17 cellular contexts compared by ENCODE assay signal in the genomic region with DNA sequence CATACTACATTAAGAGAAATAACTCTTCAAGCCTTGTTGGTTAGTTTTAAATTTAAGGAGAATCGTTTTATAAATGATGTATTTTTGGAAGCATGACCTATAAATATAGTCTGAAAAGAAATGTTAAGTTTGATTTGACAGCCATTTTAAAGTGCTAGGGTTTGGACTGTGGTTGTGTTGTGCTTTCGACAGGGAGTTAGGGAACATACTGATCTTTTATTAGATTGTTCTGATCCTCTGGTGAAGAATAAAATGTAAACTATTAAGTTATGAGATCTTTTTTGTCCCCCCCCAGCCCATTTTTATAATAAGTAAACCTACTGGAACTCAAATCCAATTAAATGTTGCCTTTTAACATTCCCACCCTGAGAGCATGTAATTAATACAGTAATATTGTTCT. TPM values are rescaled to one million over a fixed set of nuclear protein-coding genes. Genes with fewer than 3 reads are reported as not detected.
A peak's percentile ranks its signal among the peaks of the same experiment; 100 is the strongest.
DNase-seq lines count a peak whose midpoint lies in the region; ATAC-seq and TF ChIP-seq lines count a peak whose summit lies in the region.
"Had no signal": no experiment of that assay in that cellular context is flagged by ENCODE, and none has a peak within 500 bp of the region (broad histone marks: within the 10 kb centered on the region; RNA-seq: fewer than 3 reads in every experiment).

No MANE protein-coding gene starts in this region.

- H3K27me3 Mint-ChIP-seq in activated T-cell treated with anti-CD3 and anti-CD28 coated beads, Interleukin-2, amount 50 U/mL, for 24 hours, result no peaks in the 10 kb centered on the region
- H3K27me3 Mint-ChIP-seq in central memory CD8-positive, alpha-beta T cell, result no peaks in the 10 kb centered on the region
- no peaks in the 10 kb centered on the region for H3K27me3 Mint-ChIP-seq in activated CD8-positive, alpha-beta T cell treated with anti-CD3 and anti-CD28 coated beads for 36 hours
- H3K27me3 Mint-ChIP-seq: B cell had no signal

- H3K9me3 ChIP-seq in gastroesophageal sphincter, result no peaks in the 10 kb centered on the region
- H3K9me3 ChIP-seq: BLaER1 treated with 17β-estradiol and CSF1 and Interleukin-3, amounts not matched to agents 10 nM and 100 nM had no signal

- no peak overlapping the region for H3K4me3 Mint-ChIP-seq in activated T-cell treated with anti-CD3 and anti-CD28 coated beads, Interleukin-2, amount 50 U/mL, for 24 hours
- no peak overlapping the region for H3K4me3 Mint-ChIP-seq in central memory CD8-positive, alpha-beta T cell
- no peak overlapping the region for H3K4me3 Mint-ChIP-seq in activated CD8-positive, alpha-beta T cell treated with anti-CD3 and anti-CD28 coated beads for 36 hours
- H3K4me3 Mint-ChIP-seq: B cell; CD8-positive, alpha-beta T cell; H9 had no signal

- peaks cover 25% of the 10 kb centered on the region for H3K4me1 Mint-ChIP-seq in activated T-cell treated with anti-CD3 and anti-CD28 coated beads, Interleukin-2, amount 50 U/mL, for 24 hours (ENCODE audit: low read depth)
- H3K4me1 Mint-ChIP-seq in central memory CD8-positive, alpha-beta T cell, result peaks cover 15% of the 10 kb centered on the region
- H3K4me1 Mint-ChIP-seq in activated CD8-positive, alpha-beta T cell treated with anti-CD3 and anti-CD28 coated beads for 36 hours (ENCODE audit: low read depth), result peaks cover 33% of the 10 kb centered on the region
- H3K4me1 Mint-ChIP-seq: H9 had no signal

- H3K27me3 ChIP-seq in gastroesophageal sphincter, result no peaks in the 10 kb centered on the region
- H3K27me3 ChIP-seq: BLaER1 treated with 17β-estradiol and CSF1 and Interleukin-3, amounts not matched to agents 10 nM and 100 nM had no signal

- peak overlapping the region; percentile 77 to 82 (median 80) for H3K27ac ChIP-seq in gastroesophageal sphincter
- H3K27ac ChIP-seq: BLaER1 treated with 17β-estradiol and CSF1 and Interleukin-3, amounts not matched to agents 10 nM and 100 nM had no signal

- H3K27ac Mint-ChIP-seq in activated T-cell treated with anti-CD3 and anti-CD28 coated beads, Interleukin-2, amount 50 U/mL, for 24 hours, result peak overlapping the region; percentile 14
- peak overlapping the region; percentile 46 for H3K27ac Mint-ChIP-seq in central memory CD8-positive, alpha-beta T cell (ENCODE audit: low read depth)
- no peak overlapping the region for H3K27ac Mint-ChIP-seq in activated CD8-positive, alpha-beta T cell treated with anti-CD3 and anti-CD28 coated beads for 36 hours
- H3K27ac Mint-ChIP-seq: B cell; CD8-positive, alpha-beta T cell had no signal

- no peaks in the 10 kb centered on the region for H3K9me3 Mint-ChIP-seq in activated T-cell treated with anti-CD3 and anti-CD28 coated beads, Interleukin-2, amount 50 U/mL, for 24 hours
- no peaks in the 10 kb centered on the region for H3K9me3 Mint-ChIP-seq in central memory CD8-positive, alpha-beta T cell
- H3K9me3 Mint-ChIP-seq in activated CD8-positive, alpha-beta T cell treated with anti-CD3 and anti-CD28 coated beads for 36 hours, result no peaks in the 10 kb centered on the region
- H3K9me3 Mint-ChIP-seq: CD8-positive, alpha-beta T cell; H9 had no signal

- peaks cover 6 to 67% (median 7%) of the 10 kb centered on the region in 3 donors for H3K4me1 ChIP-seq in gastroesophageal sphincter

- no peak for ATAC-seq in central memory CD8-positive, alpha-beta T cell (replicated peaks; ENCODE audit: extremely low read depth, poor library complexity, severe bottlenecking)
- ATAC-seq in gastroesophageal sphincter, result peak; percentile 65
- no peak for ATAC-seq in activated CD8-positive, alpha-beta T cell treated with anti-CD3 and anti-CD28 coated beads for 36 hours
- ATAC-seq: CD8-positive, alpha-beta T cell; HepG2 had no signal

- no peak overlapping the region for H3K4me3 ChIP-seq in LNCaP clone FGC (ENCODE audit: low read depth, low read length)
- H3K4me3 ChIP-seq in gastroesophageal sphincter, result no peak overlapping the region
- H3K4me3 ChIP-seq: BLaER1 treated with 17β-estradiol and CSF1 and Interleukin-3, amounts not matched to agents 10 nM and 100 nM had no signal

- 16 to 62% methylated on average over 2 of the region's 2 CpGs for WGBS in gastroesophageal sphincter (ENCODE audit: low coverage in 1 of 2), 2 donors

- TF ChIP-seq POLR2A in gastroesophageal sphincter (IDR thresholded peaks at IDR 0.05), result no peak

- H3K36me3 Mint-ChIP-seq in activated T-cell treated with anti-CD3 and anti-CD28 coated beads, Interleukin-2, amount 50 U/mL, for 24 hours (ENCODE audit: low read depth), result peaks cover 97% of the 10 kb centered on the region
- H3K36me3 Mint-ChIP-seq in central memory CD8-positive, alpha-beta T cell (ENCODE audit: insufficient read depth), result peaks cover 73% of the 10 kb centered on the region
- H3K36me3 Mint-ChIP-seq in activated CD8-positive, alpha-beta T cell treated with anti-CD3 and anti-CD28 coated beads for 36 hours (ENCODE audit: low read depth), result peaks cover 57% of the 10 kb centered on the region

- CTCF ChIA-PET in activated CD8-positive, alpha-beta T cell treated with anti-CD3 and anti-CD28 coated beads for 36 hours (lab: Charles Lee), result interaction anchor here (3.1 kb wide), 1 partner anchor 57 kb away, joined by 13 read pairs; no protein-coding TSS in a partner anchor

- TF ChIP-seq EP300 in gastroesophageal sphincter (IDR thresholded peaks at IDR 0.05), result no peak

- no peak for DNase-seq in activated T-cell treated with anti-CD3 and anti-CD28 coated beads, Interleukin-2, amount 50 U/mL, for 24 hours
- DNase-seq in activated T-cell treated with anti-CD3 and anti-CD28 coated beads, Interleukin-2, amount 50 U/mL, for 1 hour, result no peak
- DNase-seq in LNCaP clone FGC (ENCODE audit: low read depth), result peak; percentile 7
- no peak for DNase-seq in central memory CD8-positive, alpha-beta T cell (ENCODE audit: low spot score in 2 of 2)
- DNase-seq in activated CD8-positive, alpha-beta T cell treated with anti-CD3 and anti-CD28 coated beads for 36 hours, result no peak
- no peak for DNase-seq in NCI-H2107 (lab: John Stamatoyannopoulos, UW)
- DNase-seq: 8988T; Calu3; CD8-positive, alpha-beta T cell; DMS79 treated with DMSO at 0.1 percent for 48 hours; GF-D8; H9 had no signal

- intact Hi-C loops in activated CD8-positive, alpha-beta T cell treated with anti-CD3 and anti-CD28 coated beads for 36 hours (cut with micrococcal nuclease), result no loop called here

- POLR2A ChIA-PET in activated CD8-positive, alpha-beta T cell treated with anti-CD3 and anti-CD28 coated beads for 36 hours (lab: Charles Lee), result interaction anchor here (0.6 to 1.2 kb wide), 2 partner anchors 11 to 799 kb away, joined by 3 to 6 read pairs; no protein-coding TSS in a partner anchor

- no peak for TF ChIP-seq CTCF in LNCaP clone FGC (IDR thresholded peaks at IDR 0.05; ENCODE audit: control insufficient read depth, extremely low read depth, insufficient read depth)
- no peak for TF ChIP-seq CTCF in gastroesophageal sphincter (IDR thresholded peaks at IDR 0.05)
- no peak for TF ChIP-seq CTCF in activated CD8-positive, alpha-beta T cell treated with anti-CD3 and anti-CD28 coated beads for 36 hours (IDR thresholded peaks at IDR 0.05)

- H3K36me3 ChIP-seq in gastroesophageal sphincter, result peaks cover 0 to 75% of the 10 kb centered on the region in 2 donors

RNA-seq across cellular contexts. Expression of gene TAF15, which starts 12.0 kb away (rescaled TPM):
- 100 to 1,000 TPM in 2 of 4 donors, 10 to 100 TPM in 2; 58.2 to 144 (median 109) TPM for total RNA-seq in gastroesophageal sphincter
- 100 to 1,000 TPM; 309 to 319 TPM for total RNA-seq in activated CD8-positive, alpha-beta T cell treated with anti-CD3 and anti-CD28 coated beads for 36 hours

RNA-seq across cellular contexts. Expression of gene MMP28, which starts 25.9 kb away (rescaled TPM):
- 100 to 1,000 TPM in 2 of 4 donors, 10 to 100 TPM in 2; 78.4 to 139 (median 97.3) TPM for total RNA-seq in gastroesophageal sphincter
- under 1 TPM in 1 of 2 experiments, not detected in 1; 0.41 TPM for total RNA-seq in activated CD8-positive, alpha-beta T cell treated with anti-CD3 and anti-CD28 coated beads for 36 hours
- total RNA-seq: Calu3, H1, H9, HepG2 had no signal

RNA-seq across cellular contexts. Expression of gene HEATR9, which starts 47.4 kb away (rescaled TPM):
- under 1 TPM in 1 of 4 donors, not detected in 3; 0.27 TPM for total RNA-seq in gastroesophageal sphincter
- total RNA-seq in activated CD8-positive, alpha-beta T cell treated with anti-CD3 and anti-CD28 coated beads for 36 hours, result under 1 TPM; 0.38 to 0.70 TPM
- total RNA-seq: B cell, Calu3, H1, H9, HepG2 had no signal

RNA-seq across cellular contexts. Expression of gene CCL5, which starts 58.9 kb away (rescaled TPM):
- total RNA-seq in gastroesophageal sphincter, result 1 to 10 TPM in 3 of 4 donors, under 1 TPM in 1; 0.78 to 3.8 (median 2.2) TPM
- total RNA-seq in activated CD8-positive, alpha-beta T cell treated with anti-CD3 and anti-CD28 coated beads for 36 hours, result 100 to 1,000 TPM; 156 to 158 TPM
- total RNA-seq: H1, H9 had no signal

Comparison
In these comparisons a context has a peak if more than half of its experiments do, and no peak if none do; other contexts are left out.
1. RNA of gene MMP28, which starts 25.9 kb away (total RNA-seq): 78.4 to 139 TPM in gastroesophageal sphincter; 0.41 TPM in activated CD8-positive, alpha-beta T cell treated with anti-CD3 and anti-CD28 coated beads for 36 hours; every median in the first group is over 10 times any median in the second.